7 cellular contexts compared by ENCODE assay signal in the genomic region with DNA sequence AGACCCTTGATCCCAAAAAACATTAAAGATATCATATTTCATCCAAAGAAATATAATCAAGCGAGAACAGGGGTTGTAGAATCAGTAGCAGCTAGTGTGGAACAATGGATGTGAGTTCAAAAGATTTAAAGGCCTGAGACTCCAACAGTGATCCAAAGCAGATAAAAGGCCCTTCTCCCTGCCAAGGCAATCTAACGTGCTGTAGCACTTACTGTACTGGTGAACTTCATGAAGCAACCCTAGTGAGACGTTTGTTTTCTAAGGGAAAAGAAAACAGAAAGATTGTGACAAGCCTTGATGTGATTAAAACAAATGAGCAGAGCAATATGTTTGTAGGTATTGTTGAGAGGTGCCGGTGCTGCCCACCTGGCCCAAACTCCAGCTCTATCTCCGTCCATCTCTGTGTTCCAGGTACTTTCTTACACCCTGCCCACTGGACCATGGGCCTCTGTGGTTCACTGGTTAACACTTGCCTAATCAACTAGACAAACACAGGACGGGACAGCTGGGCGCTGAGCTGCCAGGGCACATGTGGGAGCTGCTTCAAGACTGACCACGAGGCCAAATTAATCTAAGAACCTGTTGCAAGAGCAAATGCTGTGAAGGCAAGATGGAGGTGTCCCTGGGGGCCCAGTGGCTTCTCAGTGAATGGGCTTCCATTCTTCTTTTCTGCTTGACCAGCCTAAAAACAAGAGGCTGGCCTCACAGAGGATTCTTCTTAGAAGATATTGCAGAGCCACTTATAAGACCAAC.
DNase-seq lines count a peak whose midpoint lies in the region; ATAC-seq and TF ChIP-seq lines count a peak whose summit lies in the region.

No MANE protein-coding gene starts in this region.

- H3K4me1 ChIP-seq in PC-3 (ENCODE audit: insufficient read depth, low read length): peaks cover 14% of the 10 kb centered on the region
- peaks cover 19% of the 10 kb centered on the region for H3K4me1 ChIP-seq in rectal smooth muscle tissue (ENCODE audit: control insufficient read depth, insufficient read depth, low read length)

- H2AFZ ChIP-seq in PC-3 (ENCODE audit: low read length): no peak overlapping the region

- H3F3A ChIP-seq in PC-3 (ENCODE audit: low read length, unreplicated experiment): no peaks in the 10 kb centered on the region

- H3K9me3 Mint-ChIP-seq in HFFc6 (peaks cover 4% of the 10 kb centered on the region; the same call in 1 of the 2 replicates), CD14-positive monocyte (peaks cover 0 to 2% (median 0%) of the 10 kb centered on the region in 7 donors)

- H3K27ac Mint-ChIP-seq in HFFc6 (peak overlapping the region; percentile 92), CD14-positive monocyte (peak overlapping the region in 3 of 7 donors; percentile 19 to 58 (median 41))

- POLR2A ChIA-PET in PC-3 (lab: Charles Lee; ENCODE audit: unreplicated experiment): no interaction called here

- ATAC-seq in PC-3: no peak

- H3K9me2 ChIP-seq in PC-3 (replicated peaks; ENCODE audit: low read length): no peaks in the 10 kb centered on the region

- BruUV-seq in PC-3 (replicated peaks; lab: Mats Ljungman, UMichigan): no TSS peak

- H3K27me3 Mint-ChIP-seq in HFFc6 (ENCODE audit: insufficient read depth) (no peaks in the 10 kb centered on the region; the same call in none of the 2 replicates), CD14-positive monocyte (ENCODE audit: low read depth in 3 of 3) (peaks cover 0 to 5% (median 2%) of the 10 kb centered on the region in 3 donors)

- peaks cover 21% of the 10 kb centered on the region for H3K36me3 Mint-ChIP-seq in HFFc6 (ENCODE audit: low read depth)
- no peaks in the 10 kb centered on the region for H3K36me3 Mint-ChIP-seq in CD14-positive monocyte

- H3K4me3 ChIP-seq in PC-3 (ENCODE audit: low read length): no peak overlapping the region
- no peak overlapping the region for H3K4me3 ChIP-seq in rectal smooth muscle tissue (ENCODE audit: low read length)

- peaks cover 94% of the 10 kb centered on the region for H3K4me1 Mint-ChIP-seq in HFFc6 (ENCODE audit: low read depth)
- peaks cover 13% of the 10 kb centered on the region for H3K4me1 Mint-ChIP-seq in CD14-positive monocyte

- H3K36me3 ChIP-seq in PC-3 (ENCODE audit: low read depth, low read length) (no peaks in the 10 kb centered on the region), rectal smooth muscle tissue (ENCODE audit: control insufficient read depth, insufficient read depth, low read length) (no peaks in the 10 kb centered on the region)

- intact Hi-C loops in PC-3 (cut with micrococcal nuclease) (no loop called here), CD14-positive monocyte (cut with micrococcal nuclease) (no loop called here)

- TF ChIP-seq CTCF in HFFc6 (IDR thresholded peaks at IDR 0.05) (no peak), PC-3 (conservative IDR thresholded peaks at IDR 0.05; ENCODE audit: low read depth, low read length) (no peak), CD14-positive monocyte (IDR thresholded peaks at IDR 0.05) (no peak), GM20000 (IDR thresholded peaks at IDR 0.05; ENCODE audit: extremely low read depth, missing control alignments) (no peak)

- H4K20me1 ChIP-seq in PC-3 (ENCODE audit: low read length): no peaks in the 10 kb centered on the region

- CTCF ChIA-PET in PC-3 (lab: Charles Lee): no interaction called here

- 0 out of 2 replicates have a peak overlapping the region, but pooled peaks have one; percentile 86 for H3K4me2 ChIP-seq in PC-3 (ENCODE audit: low read length)

- H3K9me3 ChIP-seq in PC-3 (ENCODE audit: low read length): no peaks in the 10 kb centered on the region

- H3K27ac ChIP-seq in PC-3 (ENCODE audit: low read length) (no peak overlapping the region), epithelial cell of prostate (peak overlapping the region; percentile 83), rectal smooth muscle tissue (ENCODE audit: low read depth, low read length) (peak overlapping the region; percentile 95)

- H3K79me2 ChIP-seq in PC-3 (ENCODE audit: low read length): no peaks in the 10 kb centered on the region

- no peak overlapping the region for H3K9ac ChIP-seq in PC-3 (ENCODE audit: low read length)
- H3K9ac ChIP-seq in rectal smooth muscle tissue (ENCODE audit: low read length): no peak overlapping the region

- H3K4me3 Mint-ChIP-seq in HFFc6: peak overlapping the region; percentile 30; the same call in 1 of the 2 replicates
- H3K4me3 Mint-ChIP-seq in CD14-positive monocyte: peak overlapping the region in 1 of 2 donors; percentile 52

- no peaks in the 10 kb centered on the region for H3K27me3 ChIP-seq in PC-3 (ENCODE audit: low read length)
- no peaks in the 10 kb centered on the region for H3K27me3 ChIP-seq in rectal smooth muscle tissue (ENCODE audit: control insufficient read depth, insufficient read depth, low read length)

- DNase-seq in HFFc6 (no peak), PC-3 (no peak), epithelial cell of prostate (ENCODE audit: low read depth, low spot score) (no peak), GM19240 (ENCODE audit: insufficient read length, low spot score) (no peak), CD14-positive monocyte (ENCODE audit: low spot score) (no peak), GM20000 (ENCODE audit: low spot score) (no peak)
